ENCODE assay signal across 8 cellular contexts in the genomic region with DNA sequence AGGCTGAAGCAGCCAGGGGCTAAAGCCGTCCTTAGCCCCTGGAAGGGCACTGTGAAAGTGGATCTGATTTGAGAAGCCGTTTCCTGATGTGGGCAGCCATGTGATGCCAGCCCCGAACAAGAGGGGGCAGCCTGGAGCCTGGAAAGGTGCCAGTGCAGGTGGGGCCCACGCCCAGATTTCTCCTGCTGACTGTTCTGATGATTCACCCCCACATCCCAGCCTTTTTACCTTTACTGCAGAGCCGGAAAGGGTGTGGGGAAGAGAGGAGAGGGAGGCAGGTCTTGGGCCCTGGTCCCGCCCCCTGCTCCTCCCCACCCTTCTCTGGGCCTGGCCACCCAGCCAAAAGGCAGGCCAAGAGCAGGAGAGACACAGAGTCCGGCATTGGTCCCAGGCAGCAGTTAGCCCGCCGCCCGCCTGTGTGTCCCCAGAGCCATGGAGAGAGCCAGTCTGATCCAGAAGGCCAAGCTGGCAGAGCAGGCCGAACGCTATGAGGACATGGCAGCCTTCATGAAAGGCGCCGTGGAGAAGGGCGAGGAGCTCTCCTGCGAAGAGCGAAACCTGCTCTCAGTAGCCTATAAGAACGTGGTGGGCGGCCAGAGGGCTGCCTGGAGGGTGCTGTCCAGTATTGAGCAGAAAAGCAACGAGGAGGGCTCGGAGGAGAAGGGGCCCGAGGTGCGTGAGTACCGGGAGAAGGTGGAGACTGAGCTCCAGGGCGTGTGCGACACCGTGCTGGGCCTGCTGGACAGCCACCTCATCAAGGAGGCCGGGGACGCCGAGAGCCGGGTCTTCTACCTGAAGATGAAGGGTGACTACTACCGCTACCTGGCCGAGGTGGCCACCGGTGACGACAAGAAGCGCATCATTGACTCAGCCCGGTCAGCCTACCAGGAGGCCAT.
DNase-seq lines count a peak whose midpoint lies in the region; ATAC-seq lines count a peak whose summit lies in the region.

A gene (plus strand): TSS at position 369 of the 896 bp plus-strand sequence. CDS start 64 bp downstream, at position 433.

- no peaks in the 10 kb centered on the region for H3K9me3 ChIP-seq in neuron (ENCODE audit: low read length)

- ATAC-seq in effector memory CD8-positive, alpha-beta T cell (replicated peaks) = no peak
- ATAC-seq in GM18520 (IDR thresholded peaks at IDR 0.05; ENCODE audit: unreplicated experiment) (no peak), HG03108 (IDR thresholded peaks at IDR 0.05; ENCODE audit: unreplicated experiment) (no peak)

- peaks cover 23% of the 10 kb centered on the region for H3K36me3 Mint-ChIP-seq in effector memory CD8-positive, alpha-beta T cell (ENCODE audit: insufficient read depth)

- peak within 1 kb of the TSS; percentile 66 for H2AFZ ChIP-seq in neuron (ENCODE audit: low read depth, low read length)

- peak within 1 kb of the TSS; percentile 73 to 90 for H3K27ac Mint-ChIP-seq in effector memory CD8-positive, alpha-beta T cell

- H3K36me3 ChIP-seq in neuron (ENCODE audit: insufficient read depth, low read length) = no peaks in the 10 kb centered on the region

- H3K4me1 Mint-ChIP-seq in effector memory CD8-positive, alpha-beta T cell (ENCODE audit: low read depth in 2 of 2) = peaks cover 7 to 14% of the 10 kb centered on the region in 2 donors

- H3K9me3 Mint-ChIP-seq in effector memory CD8-positive, alpha-beta T cell = no peaks in the 10 kb centered on the region

- H3K4me3 ChIP-seq in neuron (ENCODE audit: low read length) = peak within 1 kb of the TSS; percentile 74

- H3K4me1 ChIP-seq in neuron (ENCODE audit: insufficient read depth, low read length) = peaks cover 9% of the 10 kb centered on the region

- H3K27me3 ChIP-seq in neuron (ENCODE audit: insufficient read depth, low read length) = no peaks in the 10 kb centered on the region

- no peaks in the 10 kb centered on the region for H3K27me3 Mint-ChIP-seq in effector memory CD8-positive, alpha-beta T cell

- DNase-seq in GDM1 (lab: John Stamatoyannopoulos, UW) = peak; percentile 1
- DNase-seq in NCI-H128 (lab: John Stamatoyannopoulos, UW; ENCODE audit: unreplicated experiment) = peak; percentile 12
- peak; percentile 29 to 47 for DNase-seq in activated CD4-positive, alpha-beta T cell treated with anti-CD3 and anti-CD28 coated beads for 24 hours (ENCODE audit: low read depth in 2 of 2)
- peak in 1 of 3 experiments; percentile 19 for DNase-seq in effector memory CD8-positive, alpha-beta T cell
- no peak for DNase-seq in retina

- peak within 1 kb of the TSS; percentile 78 for H3K4me3 Mint-ChIP-seq in effector memory CD8-positive, alpha-beta T cell
